In the genomic region with DNA sequence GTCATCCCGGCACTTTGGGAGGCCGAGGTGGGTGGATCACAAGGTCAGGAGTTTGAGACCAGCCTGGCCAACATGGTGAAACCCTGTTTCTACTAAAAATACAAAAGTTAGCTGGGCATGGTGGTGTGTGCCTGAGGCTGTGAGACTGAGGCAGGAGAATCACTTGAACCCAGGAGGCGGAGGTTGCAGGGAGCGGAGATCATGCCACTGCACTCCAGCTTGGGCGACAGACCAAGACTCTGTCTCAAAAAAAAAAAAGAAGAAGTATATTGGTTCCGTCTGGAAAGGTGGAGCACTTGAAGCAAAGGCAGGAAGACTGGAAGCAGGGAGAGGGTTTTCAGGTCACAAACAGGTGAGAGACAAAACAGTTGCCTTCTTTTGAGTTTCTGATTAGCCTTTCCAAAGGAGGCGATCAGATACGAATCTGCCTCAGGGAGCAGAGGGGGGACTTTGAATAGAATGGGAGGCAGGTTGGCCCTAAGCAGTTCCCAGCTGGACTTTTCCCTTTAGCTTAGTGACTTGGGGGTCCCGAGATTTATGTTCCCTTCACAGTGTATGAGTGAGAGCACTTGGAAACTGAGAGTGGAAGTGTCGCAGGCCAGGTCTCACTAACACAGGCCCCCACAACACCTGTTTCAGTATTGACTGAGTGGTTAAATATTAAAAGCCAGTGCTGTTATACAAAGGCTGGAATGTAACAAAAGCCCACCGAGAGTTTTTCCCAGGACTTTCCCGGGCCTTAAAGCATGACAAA, we compare ENCODE assay signal across 11 cellular contexts. TPM values are rescaled to one million over a fixed set of nuclear protein-coding genes. Genes with fewer than 3 reads are reported as not detected.
DNase-seq lines count a peak whose midpoint lies in the region; ATAC-seq and TF ChIP-seq lines count a peak whose summit lies in the region.
"Not testable (repeated sequence)": the region's sequence is repeated elsewhere in the genome, so short reads cannot be mapped to it uniquely, and the experiment has no call there.
"Had no signal": no experiment of that assay in that cellular context is flagged by ENCODE, and none has a peak within 500 bp of the region (broad histone marks: within the 10 kb centered on the region; RNA-seq: fewer than 3 reads in every experiment).

No MANE protein-coding gene starts in this region.

- TF ChIP-seq CTCF in mucosa of descending colon (IDR thresholded peaks at IDR 0.05); upper lobe of right lung (IDR thresholded peaks at IDR 0.05): not testable (repeated sequence)

- not testable (repeated sequence) for H3K9me3 ChIP-seq in SK-N-MC (ENCODE audit: low read depth, low read length); iPS-20b (ENCODE audit: insufficient read depth, low read depth, low read length); mucosa of descending colon; upper lobe of right lung

- H3K27ac ChIP-seq in SK-N-MC = peak overlapping the region; percentile 25; the same call in 1 of the 2 replicates
- H3K27ac ChIP-seq in iPS-20b (ENCODE audit: low read length) = peak overlapping the region; percentile 72
- not testable (repeated sequence) for H3K27ac ChIP-seq in upper lobe of right lung

- intact Hi-C loops in mucosa of descending colon (cut with DNase I, micrococcal nuclease); upper lobe of right lung (cut with DNase I): not testable (repeated sequence)

- peaks cover 23% of the 10 kb centered on the region for H3K4me1 ChIP-seq in iPS-20b (ENCODE audit: insufficient read depth, low read length)
- not testable (repeated sequence) for H3K4me1 ChIP-seq in mucosa of descending colon (ENCODE audit: low read depth); upper lobe of right lung

- not testable (repeated sequence) for H3K27me3 ChIP-seq in H7 (ENCODE audit: control insufficient read depth, insufficient read depth, low read length); iPS-20b (ENCODE audit: insufficient read depth, low read length); upper lobe of right lung

- not testable (repeated sequence) for H3K36me3 ChIP-seq in H7 (replicated peaks; ENCODE audit: control insufficient read depth, insufficient read depth, low read length); SK-N-MC (ENCODE audit: insufficient read depth, low read length); iPS-20b (ENCODE audit: insufficient read depth, low read depth, low read length); mucosa of descending colon (ENCODE audit: low read depth); upper lobe of right lung

- H3K9ac ChIP-seq in SK-N-MC (ENCODE audit: insufficient read length) = not testable (repeated sequence)
- peak overlapping the region; percentile 57; the same call in 1 of the 2 replicates for H3K9ac ChIP-seq in iPS-20b (ENCODE audit: low read depth, low read length)

- DNase-seq in DMS53 treated with DMSO at 0.1 percent for 48 hours (lab: John Stamatoyannopoulos, UW; ENCODE audit: unreplicated experiment) (peak; percentile 31), H7 (peak; percentile 55), mucosa of descending colon (peak in 1 of 3 donors; percentile 14)
- DNase-seq in SK-N-MC (ENCODE audit: low read depth, low spot score); upper lobe of right lung: not testable (repeated sequence)

- peak; percentile 81 for ATAC-seq in GM19395 (IDR thresholded peaks at IDR 0.05; ENCODE audit: unreplicated experiment)
- peak; percentile 51 for ATAC-seq in HG03342 (IDR thresholded peaks at IDR 0.05; ENCODE audit: unreplicated experiment)
- peak; percentile 91 for ATAC-seq in mucosa of descending colon
- ATAC-seq in upper lobe of right lung = peak; percentile 49

- not testable (repeated sequence) for H3K4me3 ChIP-seq in H7 (ENCODE audit: insufficient read depth, low read depth, low read length); SK-N-MC; mucosa of descending colon; upper lobe of right lung
- 0 out of 2 replicates have a peak overlapping the region, but pooled peaks have one; percentile 30 for H3K4me3 ChIP-seq in iPS-20b (ENCODE audit: low read length)

RNA-seq across cellular contexts. Expression of a gene that starts 28.8 kb away (rescaled TPM):
- 0.17 and 0.67 TPM in 2 replicates for total RNA-seq in H7 (2014; rRNA removed; shearing (Covaris generic))
- total RNA-seq in mucosa of descending colon (1 to 10 TPM in 1 of 3 donors, not detected in 2; 2.6 TPM), upper lobe of right lung (0.64 TPM)
- total RNA-seq: temporal lobe had no signal

RNA-seq across cellular contexts. Expression of a gene that starts 48.1 kb away (rescaled TPM):
- 36.7 and 40.5 TPM in 2 replicates for total RNA-seq in H7 (2014; rRNA removed; shearing (Covaris generic))
- 10 to 100 TPM in 1 of 3 donors, 1 to 10 TPM in 2; 3.5 to 15.6 (median 3.7) TPM for total RNA-seq in mucosa of descending colon
- total RNA-seq in upper lobe of right lung = 1.4 TPM
- total RNA-seq: activated naive CD4-positive, alpha-beta T cell treated with anti-CD3 and anti-CD28 coated beads, Interleukin-2, amount 50 U/mL, for 72 hours; CD4-positive, alpha-beta memory T cell had no signal
